Comparison of ENCODE assay signal across 25 cellular contexts in the genomic region with DNA sequence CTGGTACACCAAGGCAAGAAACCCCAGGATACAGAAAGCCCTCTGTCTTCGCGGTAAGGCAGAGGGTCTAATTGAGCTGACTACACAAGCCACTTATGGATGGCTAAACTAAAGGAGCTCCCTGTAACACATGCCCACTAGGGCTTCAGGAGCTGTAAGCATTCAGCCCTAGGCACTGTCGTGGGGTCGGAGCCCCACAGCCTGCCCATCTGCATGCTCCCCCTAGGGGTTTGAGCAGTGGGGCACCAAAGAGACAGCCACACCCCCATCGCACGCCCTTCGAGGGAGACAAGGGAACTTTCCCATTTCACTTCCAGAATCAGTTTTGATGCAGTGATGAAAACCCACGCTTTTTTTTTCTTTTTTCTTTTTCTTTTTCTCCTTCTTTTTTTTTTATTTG.
"Had no signal": no experiment of that assay in that cellular context is flagged by ENCODE, and none has a peak within 500 bp of the region (broad histone marks: within the 10 kb centered on the region; RNA-seq: fewer than 3 reads in every experiment).

No MANE protein-coding gene starts in this region.

- H3K9me3 ChIP-seq: gastrocnemius medialis, suprapubic skin, tibial artery, upper lobe of right lung had no signal

- H3K4me3 ChIP-seq: gastrocnemius medialis, hepatocyte, spleen, suprapubic skin, tibial artery, upper lobe of right lung had no signal

- H3K4me1 Mint-ChIP-seq: activated B cell treated with CpG ODN at 0.5 μM for 24 hours; activated CD8-positive, alpha-beta memory T cell treated with anti-CD3 and anti-CD28 coated beads, Interleukin-2, amount 10 ng/mL, durations not matched to agents 7 days and 5 days had no signal

- DNase-seq: activated B cell treated with CpG ODN at 0.5 μM for 24 hours; activated CD4-positive, alpha-beta T cell treated with anti-CD3 and anti-CD28 coated beads, Interleukin-2, amount 50 U/mL, for 1 hour; activated CD8-positive, alpha-beta memory T cell treated with anti-CD3 and anti-CD28 coated beads, Interleukin-2, amount 10 ng/mL, durations not matched to agents 7 days and 5 days; activated CD8-positive, alpha-beta T cell treated with anti-CD3 and anti-CD28 coated beads for 36 hours; activated effector memory CD4-positive, alpha-beta T cell treated with Interleukin-2 at 50 U/mL for 16 hours; activated naive CD4-positive, alpha-beta T cell treated with Interleukin-2 at 50 U/mL for 16 hours; activated T-cell treated with anti-CD3 and anti-CD28 coated beads for 4 hours; activated T-cell treated with anti-CD3 and anti-CD28 coated beads, Interleukin-2, amount 50 U/mL, for 72 hours; anterior cingulate cortex; effector CD8-positive, alpha-beta T cell; gastrocnemius medialis; kidney; left colon; midbrain; naive thymus-derived CD4-positive, alpha-beta T cell; nucleus accumbens; right cardiac atrium; spleen; stimulated activated naive CD4-positive, alpha-beta T cell; T-helper 2 cell; tibial artery; upper lobe of right lung had no signal

- H3K27ac ChIP-seq: gastrocnemius medialis, hepatocyte, spleen, suprapubic skin, tibial artery, upper lobe of right lung had no signal

- H3K4me3 Mint-ChIP-seq: activated B cell treated with CpG ODN at 0.5 μM for 24 hours; activated CD8-positive, alpha-beta memory T cell treated with anti-CD3 and anti-CD28 coated beads, Interleukin-2, amount 10 ng/mL, durations not matched to agents 7 days and 5 days; activated CD8-positive, alpha-beta T cell treated with anti-CD3 and anti-CD28 coated beads for 36 hours; activated naive CD8-positive, alpha-beta T cell; activated T-cell treated with anti-CD3 and anti-CD28 coated beads, Interleukin-2, amount 50 U/mL, for 72 hours; naive thymus-derived CD4-positive, alpha-beta T cell had no signal

- H3K27me3 ChIP-seq: gastrocnemius medialis, hepatocyte, spleen, suprapubic skin, tibial artery, upper lobe of right lung had no signal

- H3K27me3 Mint-ChIP-seq: activated B cell treated with CpG ODN at 0.5 μM for 24 hours; activated CD8-positive, alpha-beta memory T cell treated with anti-CD3 and anti-CD28 coated beads, Interleukin-2, amount 10 ng/mL, durations not matched to agents 7 days and 5 days; activated CD8-positive, alpha-beta T cell treated with anti-CD3 and anti-CD28 coated beads for 36 hours; activated naive CD8-positive, alpha-beta T cell; naive thymus-derived CD4-positive, alpha-beta T cell had no signal

- H3K27ac Mint-ChIP-seq: activated B cell treated with CpG ODN at 0.5 μM for 24 hours; activated CD8-positive, alpha-beta memory T cell treated with anti-CD3 and anti-CD28 coated beads, Interleukin-2, amount 10 ng/mL, durations not matched to agents 7 days and 5 days; activated CD8-positive, alpha-beta T cell treated with anti-CD3 and anti-CD28 coated beads for 36 hours; activated naive CD8-positive, alpha-beta T cell; activated T-cell treated with anti-CD3 and anti-CD28 coated beads, Interleukin-2, amount 50 U/mL, for 72 hours; naive thymus-derived CD4-positive, alpha-beta T cell had no signal

- H3K36me3 ChIP-seq: gastrocnemius medialis, spleen, suprapubic skin, tibial artery, upper lobe of right lung had no signal

- ATAC-seq: activated CD8-positive, alpha-beta memory T cell treated with anti-CD3 and anti-CD28 coated beads, Interleukin-2, amount 10 ng/mL, durations not matched to agents 7 days and 5 days; activated CD8-positive, alpha-beta T cell treated with anti-CD3 and anti-CD28 coated beads for 36 hours; activated T-cell treated with anti-CD3 and anti-CD28 coated beads, Interleukin-2, amount 50 U/mL, for 72 hours; gastrocnemius medialis; left colon; naive thymus-derived CD4-positive, alpha-beta T cell; right cardiac atrium; upper lobe of right lung had no signal
